1 cellular context compared by ENCODE assay signal in the genomic region with DNA sequence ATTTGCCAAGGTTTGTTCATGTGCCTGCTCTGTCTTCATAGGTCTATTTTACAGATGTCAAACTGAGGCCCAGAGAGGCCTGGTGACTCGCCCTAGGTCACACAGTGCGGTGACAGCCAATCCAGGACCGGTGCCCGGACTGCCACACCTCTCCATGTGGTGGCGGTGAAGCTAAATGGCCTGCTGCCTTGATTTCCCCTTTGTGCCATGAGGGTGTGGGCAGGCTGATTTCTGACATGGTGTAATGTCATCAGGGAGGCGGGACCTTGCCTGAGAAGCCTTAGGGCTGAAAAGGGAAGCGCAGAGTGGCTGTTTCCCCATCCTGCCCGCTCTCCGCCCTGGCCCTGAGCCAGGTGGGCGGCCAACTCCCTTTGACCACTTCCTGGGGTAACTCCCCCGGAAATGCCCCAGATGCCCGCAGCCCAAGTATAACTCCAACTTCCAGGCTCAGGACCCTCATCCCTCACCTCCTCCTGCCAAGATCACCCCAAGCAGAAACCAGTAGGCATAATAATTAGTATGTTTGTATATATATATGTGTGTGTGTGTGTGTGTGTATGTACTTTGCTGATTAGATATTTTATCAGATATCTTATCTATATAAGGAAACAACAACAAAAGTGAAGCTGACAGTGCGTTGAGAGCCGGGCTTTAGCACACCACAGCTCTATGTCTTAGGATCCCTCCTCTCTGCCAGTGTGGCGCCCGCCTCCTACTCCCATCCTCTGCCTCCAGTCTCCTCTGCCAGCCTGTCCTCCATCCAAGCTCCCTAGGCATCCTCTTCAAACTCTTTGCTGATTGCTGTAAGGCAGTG.
A peak's percentile ranks its signal among the peaks of the same experiment; 100 is the strongest.
TF ChIP-seq lines count a peak whose summit lies in the region.

No MANE protein-coding gene starts in this region.

TF ChIP-seq in K562, 482 proteins besides CTCF, POLR2A, EP300 and RAD21 (continued from another document):
- TF ChIP-seq GABPA (tag; conservative IDR thresholded peaks at IDR 0.05; ENCODE audit: low read depth): peak; percentile 87
- no peak for TF ChIP-seq ZNF408 (CRISPR knock-in tag; IDR thresholded peaks at IDR 0.05; ENCODE audit: low read depth)
- TF ChIP-seq TAF1 (IDR thresholded peaks at IDR 0.05; ENCODE audit: control insufficient read depth, extremely low read depth, insufficient read depth, low read length, severe bottlenecking): no peak
- TF ChIP-seq, protein P1, sequence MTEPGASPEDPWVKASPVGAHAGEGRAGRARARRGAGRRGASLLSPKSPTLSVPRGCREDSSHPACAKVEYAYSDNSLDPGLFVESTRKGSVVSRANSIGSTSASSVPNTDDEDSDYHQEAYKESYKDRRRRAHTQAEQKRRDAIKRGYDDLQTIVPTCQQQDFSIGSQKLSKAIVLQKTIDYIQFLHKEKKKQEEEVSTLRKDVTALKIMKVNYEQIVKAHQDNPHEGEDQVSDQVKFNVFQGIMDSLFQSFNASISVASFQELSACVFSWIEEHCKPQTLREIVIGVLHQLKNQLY (CRISPR knock-in tag; conservative IDR thresholded peaks at IDR 0.05): no peak
- no peak for TF ChIP-seq ZNF263 (CRISPR knock-in tag; IDR thresholded peaks at IDR 0.05; ENCODE audit: borderline replicate concordance)
- no peak for TF ChIP-seq KAT2B (IDR thresholded peaks at IDR 0.05; ENCODE audit: low read depth, low read length)
- TF ChIP-seq HMG20A (CRISPR knock-in tag; conservative IDR thresholded peaks at IDR 0.05): no peak
- TF ChIP-seq HNRNPH1 (optimal IDR thresholded peaks at IDR 0.05; ENCODE audit: low read depth, low read length): no peak
- TF ChIP-seq ELF4 (CRISPR knock-in tag; IDR thresholded peaks at IDR 0.05): 0 out of 2 replicates have a peak, but pooled peaks have one; percentile 26
- peak; percentile 40; the same call in 1 of the 2 replicates for TF ChIP-seq RNF2 (IDR thresholded peaks at IDR 0.05)
- TF ChIP-seq PHB (CRISPR knock-in tag; IDR thresholded peaks at IDR 0.05): 0 out of 2 replicates have a peak, but pooled peaks have one; percentile 8
- no peak for TF ChIP-seq HDAC1 (IDR thresholded peaks at IDR 0.05)
- TF ChIP-seq, protein P2, sequence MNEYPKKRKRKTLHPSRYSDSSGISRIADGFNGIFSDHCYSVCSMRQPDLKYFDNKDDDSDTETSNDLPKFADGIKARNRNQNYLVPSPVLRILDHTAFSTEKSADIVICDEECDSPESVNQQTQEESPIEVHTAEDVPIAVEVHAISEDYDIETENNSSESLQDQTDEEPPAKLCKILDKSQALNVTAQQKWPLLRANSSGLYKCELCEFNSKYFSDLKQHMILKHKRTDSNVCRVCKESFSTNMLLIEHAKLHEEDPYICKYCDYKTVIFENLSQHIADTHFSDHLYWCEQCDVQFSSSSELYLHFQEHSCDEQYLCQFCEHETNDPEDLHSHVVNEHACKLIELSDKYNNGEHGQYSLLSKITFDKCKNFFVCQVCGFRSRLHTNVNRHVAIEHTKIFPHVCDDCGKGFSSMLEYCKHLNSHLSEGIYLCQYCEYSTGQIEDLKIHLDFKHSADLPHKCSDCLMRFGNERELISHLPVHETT (CRISPR knock-in tag; conservative IDR thresholded peaks at IDR 0.05 in 1 of 2, IDR thresholded peaks at IDR 0.05 in 1 of 2): no peak; a peak in 1 of 4 replicates
- peak; percentile 38; the same call in 1 of the 2 replicates for TF ChIP-seq SMARCA4 (IDR thresholded peaks at IDR 0.05)
- TF ChIP-seq ZNF253 (CRISPR knock-in tag; conservative IDR thresholded peaks at IDR 0.05): no peak
- TF ChIP-seq STAG1 (CRISPR knock-in tag; IDR thresholded peaks at IDR 0.05; ENCODE audit: borderline replicate concordance): no peak
- no peak for TF ChIP-seq ZC3H8 (IDR thresholded peaks at IDR 0.05)
- peak; percentile 72; the same call in 1 of the 2 replicates for TF ChIP-seq SPI1 (IDR thresholded peaks at IDR 0.05; ENCODE audit: borderline replicate concordance, low read depth, low read length)
- TF ChIP-seq DPF2 (IDR thresholded peaks at IDR 0.05): peak; percentile 35; the same call in 1 of the 2 replicates
- TF ChIP-seq, protein P3, sequence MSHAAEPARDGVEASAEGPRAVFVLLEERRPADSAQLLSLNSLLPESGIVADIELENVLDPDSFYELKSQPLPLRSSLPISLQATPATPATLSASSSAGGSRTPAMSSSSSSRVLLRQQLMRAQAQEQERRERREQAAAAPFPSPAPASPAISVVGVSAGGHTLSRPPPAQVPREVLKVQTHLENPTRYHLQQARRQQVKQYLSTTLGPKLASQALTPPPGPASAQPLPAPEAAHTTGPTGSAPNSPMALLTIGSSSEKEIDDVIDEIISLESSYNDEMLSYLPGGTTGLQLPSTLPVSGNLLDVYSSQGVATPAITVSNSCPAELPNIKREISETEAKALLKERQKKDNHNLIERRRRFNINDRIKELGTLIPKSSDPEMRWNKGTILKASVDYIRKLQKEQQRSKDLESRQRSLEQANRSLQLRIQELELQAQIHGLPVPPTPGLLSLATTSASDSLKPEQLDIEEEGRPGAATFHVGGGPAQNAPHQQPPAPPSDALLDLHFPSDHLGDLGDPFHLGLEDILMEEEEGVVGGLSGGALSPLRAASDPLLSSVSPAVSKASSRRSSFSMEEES (CRISPR knock-in tag; IDR thresholded peaks at IDR 0.05): no peak
- TF ChIP-seq POLR2AphosphoS2 (IDR thresholded peaks at IDR 0.05; ENCODE audit: low read length): no peak
- TF ChIP-seq TARDBP (IDR thresholded peaks at IDR 0.05): no peak
- no peak for TF ChIP-seq SMAD1 (IDR thresholded peaks at IDR 0.05; ENCODE audit: low read depth, low read length, partially characterized antibody)
- TF ChIP-seq CHD4 (IDR thresholded peaks at IDR 0.05; ENCODE audit: insufficient read depth, insufficient replicate concordance, low read depth, low read length, poor library complexity, severe bottlenecking): peak; percentile 26
- TF ChIP-seq RBM25 (IDR thresholded peaks at IDR 0.05; ENCODE audit: low read depth, low read length, severe bottlenecking): peak; percentile 40
- peak; percentile 91 for TF ChIP-seq BCOR (IDR thresholded peaks at IDR 0.05)
- TF ChIP-seq CREM (IDR thresholded peaks at IDR 0.05; ENCODE audit: low read depth): no peak; the same call in 1 of the 2 replicates
- TF ChIP-seq ZFP36 (IDR thresholded peaks at IDR 0.05; ENCODE audit: low read depth, low read length, partially characterized antibody): peak; percentile 80
